In the genomic region with DNA sequence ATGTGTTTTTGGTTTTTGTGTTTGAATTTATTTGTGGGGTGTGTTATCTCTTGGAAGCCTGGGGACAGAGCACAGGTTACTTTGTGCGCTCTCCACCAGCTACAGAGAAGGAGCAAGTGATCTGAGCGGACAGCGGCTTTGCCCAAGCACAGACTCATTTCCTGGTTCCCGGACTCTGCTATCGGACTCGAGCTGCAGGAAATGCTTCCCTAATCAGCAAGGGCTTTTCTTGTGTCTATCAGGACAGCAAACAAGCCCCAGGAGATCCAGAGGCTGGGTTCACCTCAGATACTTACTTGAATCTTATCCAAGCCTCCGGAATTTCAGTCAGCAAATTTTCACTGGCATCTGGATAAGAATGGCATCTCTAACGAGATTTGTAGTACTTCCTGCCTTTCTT, we compare ENCODE assay signal across 10 cellular contexts. TPM values are rescaled to one million over a fixed set of nuclear protein-coding genes. Genes with fewer than 3 reads are reported as not detected.
DNase-seq lines count a peak whose midpoint lies in the region; ATAC-seq, FAIRE-seq and TF ChIP-seq lines count a peak whose summit lies in the region.
"Had no signal": no experiment of that assay in that cellular context is flagged by ENCODE, and none has a peak within 500 bp of the region (broad histone marks: within the 10 kb centered on the region; RNA-seq: fewer than 3 reads in every experiment).

No MANE protein-coding gene starts in this region.

- ATAC-seq in HepG2, result peak; percentile 71
- ATAC-seq in GM21825 (IDR thresholded peaks at IDR 0.05; ENCODE audit: unreplicated experiment), result no peak

- WGBS in HepG2 (ENCODE audit: low lambda C conversion rate), result 0% methylated on average over 6 of the region's 8 CpGs

- H3K9ac ChIP-seq in HepG2 (ENCODE audit: insufficient read depth, low read depth, low read length), result no peak overlapping the region

- TF ChIP-seq POLR2A in HepG2 (IDR thresholded peaks at IDR 0.05; ENCODE audit: insufficient read depth in 1 of 2, low read depth in 2 of 2, low read length in 2 of 2), result no peak

- DNase-seq in A172 (ENCODE audit: low spot score) (peak; percentile 96), Kasumi-1 (lab: John Stamatoyannopoulos, UW) (peak; percentile 12 to 38), dedifferentiated amniotic fluid mesenchymal stem cell (ENCODE audit: extremely low spot score) (peak; percentile 16), HepG2 (ENCODE audit: low spot score) (peak; percentile 5), superior temporal gyrus (ENCODE audit: extremely low spot score) (no peak), T1000 (lab: John Stamatoyannopoulos, UW) (no peak), COLO668 (lab: John Stamatoyannopoulos, UW; ENCODE audit: unreplicated experiment) (no peak)
- DNase-seq: CD4-positive, CD25-positive, alpha-beta regulatory T cell; immature natural killer cell had no signal

- H3K36me3 ChIP-seq in HepG2 (replicated peaks in 1 of 2; ENCODE audit: control insufficient read depth in 1 of 2, insufficient read depth in 2 of 2, low read length in 2 of 2), result no peaks in the 10 kb centered on the region

- no peak for FAIRE-seq in HepG2 (lab: Jason Lieb, UNC)

- H3K79me2 ChIP-seq in HepG2 (ENCODE audit: insufficient read depth, low read length), result no peaks in the 10 kb centered on the region

- no peak for TF ChIP-seq RAD21 in HepG2 (CRISPR knock-in tag; IDR thresholded peaks at IDR 0.05)

- 0 out of 2 replicates have a peak overlapping the region, but pooled peaks have one; percentile 33 for H3K4me2 ChIP-seq in HepG2 (ENCODE audit: low read depth, low read length)

- no peaks in the 10 kb centered on the region for H3K4me1 ChIP-seq in HepG2 (ENCODE audit: insufficient read depth, low read length)

- no peaks in the 10 kb centered on the region for H4K20me1 ChIP-seq in HepG2 (ENCODE audit: insufficient read depth, low read length)

- H2AFZ ChIP-seq in HepG2 (ENCODE audit: low read length), result no peak overlapping the region

- no peak for TF ChIP-seq CTCF in HepG2 (CRISPR knock-in tag; IDR thresholded peaks at IDR 0.05)

- peaks cover 0 to 19% of the 10 kb centered on the region in 2 experiments; a peak in 2 of 5 replicates for H3K27me3 ChIP-seq in HepG2 (ENCODE audit: control insufficient read depth in 1 of 2, insufficient read depth in 2 of 2, low read length in 2 of 2)

- H3K9me3 ChIP-seq in HepG2 (ENCODE audit: low read length), result no peaks in the 10 kb centered on the region

- in situ Hi-C loops in HepG2 (cut with HindIII; ENCODE audit: extremely low pct_ligation_motif_present, low pct_unique_long_range_greater_than_20kb), result no loop called here

- intact Hi-C loops in HepG2 (cut with micrococcal nuclease; ENCODE audit: unreplicated experiment), result no loop called here

- POLR2A ChIA-PET in HepG2 (lab: Yijun Ruan, JAX), result no interaction called here

- CTCF ChIA-PET in HepG2 (lab: Yijun Ruan, JAX; ENCODE audit: low intra/inter-chr PET ratio, low total read pairs), result no interaction called here

- no peak overlapping the region for H3K27ac ChIP-seq in HepG2 (ENCODE audit: extremely low read length, insufficient read depth, low read length)

- TF ChIP-seq EP300 in HepG2 (IDR thresholded peaks at IDR 0.05; ENCODE audit: low read depth in 2 of 2, low read length in 2 of 2) (no peak), HepG2 (CRISPR knock-in tag; IDR thresholded peaks at IDR 0.05; ENCODE audit: borderline replicate concordance) (no peak)

- H3K4me3 ChIP-seq in HepG2 (replicated peaks in 1 of 3; ENCODE audit: insufficient read depth in 1 of 3, low read depth in 2 of 3, low read length in 3 of 3), result no peak overlapping the region

- BruUV-seq in HepG2 (replicated peaks; lab: Mats Ljungman, UMichigan), result no TSS peak

TF ChIP-seq in HepG2, 621 proteins besides CTCF, POLR2A, EP300 and RAD21 (continues in another document):
- TF ChIP-seq SMYD3 (CRISPR knock-in tag; IDR thresholded peaks at IDR 0.05), result no peak
- TF ChIP-seq, protein P1, sequence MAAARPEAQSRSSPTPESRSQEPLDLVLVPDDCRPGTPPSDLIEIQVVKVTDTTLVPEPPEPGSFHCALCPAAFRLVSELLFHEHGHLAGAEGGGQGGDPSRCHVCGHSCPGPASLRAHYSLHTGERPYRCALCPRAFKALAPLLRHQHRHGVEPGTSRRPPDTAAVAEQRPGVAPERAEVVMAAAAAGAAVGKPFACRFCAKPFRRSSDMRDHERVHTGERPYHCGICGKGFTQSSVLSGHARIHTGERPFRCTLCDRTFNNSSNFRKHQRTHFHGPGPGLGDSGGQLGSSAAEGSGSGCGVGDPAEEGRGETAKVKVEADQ (CRISPR knock-in tag; IDR thresholded peaks at IDR 0.05; ENCODE audit: borderline replicate concordance), result no peak
- TF ChIP-seq NKX3-1 (CRISPR knock-in tag; IDR thresholded peaks at IDR 0.05), result no peak
- TF ChIP-seq ELF3 (CRISPR knock-in tag; IDR thresholded peaks at IDR 0.05), result 0 out of 2 replicates have a peak, but pooled peaks have one; percentile 19
- TF ChIP-seq, protein P2, sequence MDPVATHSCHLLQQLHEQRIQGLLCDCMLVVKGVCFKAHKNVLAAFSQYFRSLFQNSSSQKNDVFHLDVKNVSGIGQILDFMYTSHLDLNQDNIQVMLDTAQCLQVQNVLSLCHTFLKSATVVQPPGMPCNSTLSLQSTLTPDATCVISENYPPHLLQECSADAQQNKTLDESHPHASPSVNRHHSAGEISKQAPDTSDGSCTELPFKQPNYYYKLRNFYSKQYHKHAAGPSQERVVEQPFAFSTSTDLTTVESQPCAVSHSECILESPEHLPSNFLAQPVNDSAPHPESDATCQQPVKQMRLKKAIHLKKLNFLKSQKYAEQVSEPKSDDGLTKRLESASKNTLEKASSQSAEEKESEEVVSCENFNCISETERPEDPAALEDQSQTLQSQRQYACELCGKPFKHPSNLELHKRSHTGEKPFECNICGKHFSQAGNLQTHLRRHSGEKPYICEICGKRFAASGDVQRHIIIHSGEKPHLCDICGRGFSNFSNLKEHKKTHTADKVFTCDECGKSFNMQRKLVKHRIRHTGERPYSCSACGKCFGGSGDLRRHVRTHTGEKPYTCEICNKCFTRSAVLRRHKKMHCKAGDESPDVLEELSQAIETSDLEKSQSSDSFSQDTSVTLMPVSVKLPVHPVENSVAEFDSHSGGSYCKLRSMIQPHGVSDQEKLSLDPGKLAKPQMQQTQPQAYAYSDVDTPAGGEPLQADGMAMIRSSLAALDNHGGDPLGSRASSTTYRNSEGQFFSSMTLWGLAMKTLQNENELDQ (CRISPR knock-in tag; IDR thresholded peaks at IDR 0.05; ENCODE audit: borderline replicate concordance), result no peak
- no peak for TF ChIP-seq ZNF768 (CRISPR knock-in tag; IDR thresholded peaks at IDR 0.05)

RNA-seq across cellular contexts. Expression of a gene that starts 27.8 kb away (rescaled TPM):
- total RNA-seq in A172 (2014; rRNA removed; shearing (Covaris generic)), result not detected in 2 replicates
- not detected in 2 replicates for total RNA-seq in HepG2 (2016; rRNA removed; fragmentation: Illumina TruSeq; extraction: Trizol)
- not detected in 2 replicates for total RNA-seq in HepG2 (2016; cell fraction: cytosol; rRNA removed; fragmentation: Illumina TruSeq; extraction: Trizol; ENCODE audit: low read depth)
- not detected in 2 replicates for total RNA-seq in HepG2 (2016; cell fraction: insoluble cytoplasmic fraction; rRNA removed; fragmentation: Illumina TruSeq; extraction: Trizol)
- total RNA-seq in HepG2 (2016; cell fraction: membrane; rRNA removed; fragmentation: Illumina TruSeq; extraction: Trizol), result not detected in 2 replicates
- not detected in 2 replicates for total RNA-seq in HepG2 (2016; cell fraction: nucleus; rRNA removed; fragmentation: Illumina TruSeq; extraction: Trizol)
- polyA plus RNA-seq in HepG2 (2011; rRNA removed), result not detected in 2 replicates
- not detected in 2 replicates for polyA plus RNA-seq in HepG2 (2011; cell fraction: cytosol; rRNA removed)
- not detected in 2 replicates for polyA plus RNA-seq in HepG2 (2011; cell fraction: nucleus; rRNA removed)
- polyA plus RNA-seq in HepG2 (2012), result not detected in 2 replicates
- polyA plus RNA-seq in HepG2 (2016; cell fraction: cytosol; fragmentation: Illumina TruSeq; extraction: Trizol; ENCODE audit: low read depth), result not detected in 2 replicates
- not detected in 2 replicates for polyA plus RNA-seq in HepG2 (2016; cell fraction: insoluble cytoplasmic fraction; fragmentation: Illumina TruSeq; extraction: Trizol; ENCODE audit: low read depth)
- not detected in 2 replicates for polyA plus RNA-seq in HepG2 (2016; cell fraction: membrane; fragmentation: Illumina TruSeq; extraction: Trizol; ENCODE audit: low read depth)
- not detected in 2 replicates for polyA plus RNA-seq in HepG2 (2016; cell fraction: nucleus; fragmentation: Illumina TruSeq; extraction: Trizol; ENCODE audit: insufficient read depth, low read depth)
- polyA minus RNA-seq in HepG2 (2011; rRNA and poly(A)+ RNA removed; ENCODE audit: low replicate concordance), result not detected in 2 replicates
- not detected in 2 replicates for polyA minus RNA-seq in HepG2 (2011; cell fraction: cytosol; rRNA and poly(A)+ RNA removed)
- polyA minus RNA-seq in HepG2 (2011; cell fraction: nucleus; rRNA and poly(A)+ RNA removed), result not detected in 2 replicates
- polyA plus RNA-seq: immature natural killer cell had no signal

Comparison
In these comparisons a context has a peak if more than half of its experiments do, and no peak if none do; other contexts are left out.
1. DNase-seq: peak in A172 (single experiment), Kasumi-1 (2 of 2), dedifferentiated amniotic fluid mesenchymal stem cell (single experiment) and HepG2 (single experiment); none in superior temporal gyrus (single experiment), T1000 (single experiment) and COLO668 (single experiment).